12 cellular contexts compared by ENCODE assay signal in the genomic region with DNA sequence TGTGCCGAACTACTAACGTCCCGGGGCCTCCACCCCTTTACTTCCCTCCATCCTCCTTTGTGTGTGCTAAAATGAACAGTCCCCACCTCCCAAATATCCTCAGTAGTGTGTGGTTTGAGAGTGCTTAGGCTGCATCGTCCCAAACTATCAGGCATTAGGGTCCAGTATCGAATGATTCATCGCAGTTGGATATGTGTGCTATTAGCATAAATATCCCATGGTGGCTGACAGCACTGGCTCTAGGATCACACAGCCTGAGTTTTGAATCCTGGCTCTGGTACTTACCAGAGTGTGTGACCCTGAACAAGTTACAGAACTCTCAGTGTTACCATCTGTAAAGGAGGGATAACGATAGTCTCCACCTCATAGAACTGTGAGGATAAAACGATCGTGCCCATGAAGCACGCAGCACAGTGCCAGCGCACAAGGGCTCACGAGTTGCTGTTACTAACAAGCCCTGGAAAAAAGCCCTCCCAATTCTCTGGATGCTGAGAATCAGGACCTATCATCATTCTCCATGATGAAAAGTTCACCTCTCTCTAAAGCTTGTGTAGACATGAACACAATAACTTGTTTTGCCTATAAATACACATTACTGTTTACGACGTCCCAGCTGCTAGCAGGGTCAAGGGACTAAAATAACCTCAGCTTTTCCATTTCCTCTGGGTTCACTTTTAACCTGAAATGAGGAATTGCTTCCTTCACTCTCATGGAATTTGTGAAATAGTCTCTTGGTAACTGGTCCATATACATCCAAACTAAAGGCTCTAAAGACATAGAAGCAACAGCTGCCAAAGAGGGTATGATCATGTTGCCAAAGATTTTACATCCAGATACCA. TPM values are rescaled to one million over a fixed set of nuclear protein-coding genes. Genes with fewer than 3 reads are reported as not detected.
DNase-seq lines count a peak whose midpoint lies in the region; ATAC-seq and TF ChIP-seq lines count a peak whose summit lies in the region.
"Had no signal": no experiment of that assay in that cellular context is flagged by ENCODE, and none has a peak within 500 bp of the region (broad histone marks: within the 10 kb centered on the region; RNA-seq: fewer than 3 reads in every experiment).

No MANE protein-coding gene starts in this region.

- H3K36me3 ChIP-seq in parathyroid adenoma (ENCODE audit: control insufficient read depth, insufficient read depth, low read length) (no peaks in the 10 kb centered on the region), Karpas-422 (ENCODE audit: insufficient read depth, low read length) (peaks cover 21% of the 10 kb centered on the region)

- peak; percentile 11 for ATAC-seq in left ventricle myocardium superior

- no peak for TF ChIP-seq CTCF in VCaP (conservative IDR thresholded peaks at IDR 0.05)
- TF ChIP-seq CTCF in parathyroid adenoma (IDR thresholded peaks at IDR 0.05), result no peak

- H4K20me1 ChIP-seq in Karpas-422 (ENCODE audit: insufficient read depth, low read depth, low read length), result peaks cover 16% of the 10 kb centered on the region; the same call in 1 of the 2 replicates

- H3K4me1 Mint-ChIP-seq in T-helper 2 cell treated with Interferon-gamma antibody and Interleukin-4, amounts not matched to agents 5 μg/mL and 100 μg/mL, for 36 hours (ENCODE audit: low read depth), result peaks cover 24% of the 10 kb centered on the region

- peak overlapping the region; percentile 39; the same call in 1 of the 2 replicates for H3K27ac ChIP-seq in VCaP
- H3K27ac ChIP-seq in parathyroid adenoma, result peak overlapping the region; percentile 83
- no peak overlapping the region for H3K27ac ChIP-seq in Karpas-422 (ENCODE audit: low read length)

- peaks cover 12% of the 10 kb centered on the region for H3K9me3 Mint-ChIP-seq in T-helper 2 cell treated with Interferon-gamma antibody and Interleukin-4, amounts not matched to agents 5 μg/mL and 100 μg/mL, for 36 hours
- H3K9me3 Mint-ChIP-seq: CD4-positive, CD25-positive, alpha-beta regulatory T cell had no signal

- H3K36me3 Mint-ChIP-seq in T-helper 2 cell treated with Interferon-gamma antibody and Interleukin-4, amounts not matched to agents 5 μg/mL and 100 μg/mL, for 36 hours (ENCODE audit: low read depth), result peaks cover 37% of the 10 kb centered on the region

- no peaks in the 10 kb centered on the region for H3K9me2 ChIP-seq in Karpas-422 (replicated peaks; ENCODE audit: insufficient read depth, low read length)

- intact Hi-C loops in left ventricle myocardium superior (cut with micrococcal nuclease), result no loop called here

- H3K9ac ChIP-seq in parathyroid adenoma, result no peak overlapping the region
- no peak overlapping the region for H3K9ac ChIP-seq in Karpas-422 (ENCODE audit: low read length)

- peaks cover 29% of the 10 kb centered on the region for H3K4me1 ChIP-seq in parathyroid adenoma
- H3K4me1 ChIP-seq in Karpas-422 (ENCODE audit: low read length), result peaks cover 67% of the 10 kb centered on the region

- no peaks in the 10 kb centered on the region for H3K27me3 Mint-ChIP-seq in T-helper 2 cell treated with Interferon-gamma antibody and Interleukin-4, amounts not matched to agents 5 μg/mL and 100 μg/mL, for 36 hours (ENCODE audit: low read depth)
- H3K27me3 Mint-ChIP-seq: activated naive CD8-positive, alpha-beta T cell treated with anti-CD3 and anti-CD28 coated beads, Interleukin-2, amount 10 ng/mL, durations not matched to agents 7 days and 5 days; CD4-positive, CD25-positive, alpha-beta regulatory T cell had no signal

- peak; percentile 48 for DNase-seq in AG20443 (ENCODE audit: low spot score)
- DNase-seq in left ventricle myocardium superior, result no peak
- DNase-seq in inferior parietal cortex (ENCODE audit: extremely low spot score), result no peak
- DNase-seq in activated effector memory CD4-positive, alpha-beta T cell treated with anti-CD3 and anti-CD28 coated beads, Interleukin-2, amount 50 U/mL, for 16 hours, result no peak
- no peak for DNase-seq in T-helper 2 cell treated with Interferon-gamma antibody and Interleukin-4, amounts not matched to agents 5 μg/mL and 100 μg/mL, for 36 hours (ENCODE audit: low spot score)
- DNase-seq in Karpas-422, result no peak
- DNase-seq: activated naive CD8-positive, alpha-beta T cell treated with anti-CD3 and anti-CD28 coated beads, Interleukin-2, amount 10 ng/mL, durations not matched to agents 7 days and 5 days; CD4-positive, CD25-positive, alpha-beta regulatory T cell; NCI-H1694 treated with DMSO at 0.1 percent for 48 hours; T-helper 9 cell had no signal

- peaks cover 43% of the 10 kb centered on the region for H3K79me2 ChIP-seq in parathyroid adenoma
- peaks cover 94% of the 10 kb centered on the region for H3K79me2 ChIP-seq in Karpas-422 (ENCODE audit: low read length)

- no peak overlapping the region for H3K27ac Mint-ChIP-seq in T-helper 2 cell treated with Interferon-gamma antibody and Interleukin-4, amounts not matched to agents 5 μg/mL and 100 μg/mL, for 36 hours
- H3K27ac Mint-ChIP-seq: activated naive CD8-positive, alpha-beta T cell treated with anti-CD3 and anti-CD28 coated beads, Interleukin-2, amount 10 ng/mL, durations not matched to agents 7 days and 5 days had no signal

- H3K4me3 Mint-ChIP-seq in T-helper 2 cell treated with Interferon-gamma antibody and Interleukin-4, amounts not matched to agents 5 μg/mL and 100 μg/mL, for 36 hours, result no peak overlapping the region
- H3K4me3 Mint-ChIP-seq: activated naive CD8-positive, alpha-beta T cell treated with anti-CD3 and anti-CD28 coated beads, Interleukin-2, amount 10 ng/mL, durations not matched to agents 7 days and 5 days; CD4-positive, CD25-positive, alpha-beta regulatory T cell had no signal

- no peak overlapping the region for H3K4me2 ChIP-seq in parathyroid adenoma (ENCODE audit: low read length)
- H3K4me2 ChIP-seq in Karpas-422 (ENCODE audit: low read depth, low read length, poor library complexity, severe bottlenecking), result no peak overlapping the region

- H3K4me3 ChIP-seq in parathyroid adenoma (ENCODE audit: low read depth, low read length) (no peak overlapping the region), Karpas-422 (ENCODE audit: low read length) (no peak overlapping the region)

- no peaks in the 10 kb centered on the region for H3K9me3 ChIP-seq in parathyroid adenoma (ENCODE audit: control insufficient read depth, low read length)
- H3K9me3 ChIP-seq in Karpas-422 (ENCODE audit: low read length), result no peaks in the 10 kb centered on the region

- H2AFZ ChIP-seq in parathyroid adenoma (no peak overlapping the region), Karpas-422 (ENCODE audit: low read length) (no peak overlapping the region)

- H3K27me3 ChIP-seq in parathyroid adenoma (ENCODE audit: control insufficient read depth, insufficient read depth, low read length), result no peaks in the 10 kb centered on the region
- H3K27me3 ChIP-seq in Karpas-422 (ENCODE audit: low read length), result no peaks in the 10 kb centered on the region

RNA-seq across cellular contexts. Expression of a gene that starts 51.0 kb away (rescaled TPM):
- 26.2 TPM for total RNA-seq in left ventricle myocardium superior
- total RNA-seq in Karpas-422 (2014; rRNA removed; shearing (Covaris generic); ENCODE audit: low replicate concordance), result 125 and 152 TPM in 2 replicates
